1 cellular context compared by ENCODE assay signal in genomic region chr6:30617565-30618269, GRCh38.
A peak's percentile ranks its signal among the peaks of the same experiment; 100 is the strongest.
TF ChIP-seq lines count a peak whose summit lies in the region.

Gene MRPS18B (plus strand): TSS chr6:30617840. CDS start chr6:30617866, 26 bp downstream.

TF ChIP-seq in HepG2, 621 proteins besides CTCF, POLR2A, EP300 and RAD21 (continued from another document and continues in another):
- TF ChIP-seq IKZF5 (CRISPR knock-in tag; IDR thresholded peaks at IDR 0.05): no peak
- TF ChIP-seq GZF1 (CRISPR knock-in tag; IDR thresholded peaks at IDR 0.05): peak; percentile 62; the same call in 1 of the 2 replicates
- no peak for TF ChIP-seq AGO1 (IDR thresholded peaks at IDR 0.05; ENCODE audit: low read depth, low read length, poor library complexity, severe bottlenecking)
- TF ChIP-seq NR2F2 (IDR thresholded peaks at IDR 0.05; ENCODE audit: borderline replicate concordance, low read depth): peak; percentile 60; the same call in 1 of the 2 replicates
- no peak for TF ChIP-seq ZNF224 (CRISPR knock-in tag; IDR thresholded peaks at IDR 0.05)
- no peak for TF ChIP-seq RORA (CRISPR knock-in tag; IDR thresholded peaks at IDR 0.05)
- TF ChIP-seq ZNF292 (CRISPR knock-in tag; IDR thresholded peaks at IDR 0.05; ENCODE audit: borderline replicate concordance, low read depth): no peak
- TF ChIP-seq ZNF101 (CRISPR knock-in tag; IDR thresholded peaks at IDR 0.05; ENCODE audit: borderline replicate concordance, low read depth): no peak
- TF ChIP-seq BATF2 (CRISPR knock-in tag; IDR thresholded peaks at IDR 0.05): 0 out of 2 replicates have a peak, but pooled peaks have one; percentile 48
- 0 out of 2 replicates have a peak, but pooled peaks have one; percentile 18 for TF ChIP-seq ZNF160 (CRISPR knock-in tag; IDR thresholded peaks at IDR 0.05)
- peak; percentile 77 for TF ChIP-seq ZMAT3 (CRISPR knock-in tag; conservative IDR thresholded peaks at IDR 0.05)
- peak; percentile 83 for TF ChIP-seq JARID2 (CRISPR knock-in tag; IDR thresholded peaks at IDR 0.05; ENCODE audit: insufficient replicate concordance)
- no peak; the same call in 1 of the 2 replicates for TF ChIP-seq NKX3-1 (CRISPR knock-in tag; IDR thresholded peaks at IDR 0.05)
- TF ChIP-seq HDAC2 (CRISPR knock-in tag; IDR thresholded peaks at IDR 0.05): peak; percentile 26
- peak; percentile 96 for TF ChIP-seq GMEB1 (CRISPR knock-in tag; IDR thresholded peaks at IDR 0.05; ENCODE audit: borderline replicate concordance)
- TF ChIP-seq ZSCAN30 (CRISPR knock-in tag; IDR thresholded peaks at IDR 0.05): no peak
- TF ChIP-seq KMT2A (CRISPR knock-in tag; IDR thresholded peaks at IDR 0.05): peak; percentile 64; the same call in 1 of the 2 replicates
- TF ChIP-seq PCBP2 (optimal IDR thresholded peaks at IDR 0.05; ENCODE audit: low read depth, low read length, poor library complexity, severe bottlenecking): no peak
- peak; percentile 80; the same call in 1 of the 2 replicates for TF ChIP-seq MXD3 (CRISPR knock-in tag; IDR thresholded peaks at IDR 0.05)
- TF ChIP-seq TRAFD1 (CRISPR knock-in tag; IDR thresholded peaks at IDR 0.05; ENCODE audit: borderline replicate concordance): peak; percentile 94; the same call in 1 of the 2 replicates
- peak; percentile 80 for TF ChIP-seq SMAD1 (CRISPR knock-in tag; IDR thresholded peaks at IDR 0.05; ENCODE audit: borderline replicate concordance, low read depth)
- TF ChIP-seq SYNCRIP (IDR thresholded peaks at IDR 0.05; ENCODE audit: insufficient read depth, low read depth, low read length): no peak
- no peak for TF ChIP-seq TCF7L2 (IDR thresholded peaks at IDR 0.05; ENCODE audit: low read depth, low read length)
- TF ChIP-seq ZNF251 (CRISPR knock-in tag; IDR thresholded peaks at IDR 0.05): no peak
- TF ChIP-seq ARID2 (CRISPR knock-in tag; IDR thresholded peaks at IDR 0.05; ENCODE audit: borderline replicate concordance): no peak; the same call in 1 of the 2 replicates
- no peak for TF ChIP-seq SRF (IDR thresholded peaks at IDR 0.05; ENCODE audit: low read depth, low read length)
- no peak for TF ChIP-seq PHF21A (CRISPR knock-in tag; IDR thresholded peaks at IDR 0.05)
- TF ChIP-seq ZNF12 (CRISPR knock-in tag; IDR thresholded peaks at IDR 0.05): no peak
- TF ChIP-seq BORCS8-MEF2B (CRISPR knock-in tag; IDR thresholded peaks at IDR 0.05): peak; percentile 88; the same call in 1 of the 2 replicates
- TF ChIP-seq ZNF841 (CRISPR knock-in tag; IDR thresholded peaks at IDR 0.05; ENCODE audit: borderline replicate concordance): no peak
- peak; percentile 69 for TF ChIP-seq CEBPB (IDR thresholded peaks at IDR 0.05; ENCODE audit: borderline replicate concordance, low read depth, low read length)
- no peak for TF ChIP-seq ZNF646 (CRISPR knock-in tag; IDR thresholded peaks at IDR 0.05)
- 0 out of 2 replicates have a peak, but pooled peaks have one; percentile 19 for TF ChIP-seq ZNF607 (CRISPR knock-in tag; IDR thresholded peaks at IDR 0.05; ENCODE audit: borderline replicate concordance)
- TF ChIP-seq STAT6 (CRISPR knock-in tag; IDR thresholded peaks at IDR 0.05; ENCODE audit: borderline replicate concordance): peak; percentile 20; the same call in 1 of the 2 replicates
- peak; percentile 52; the same call in 1 of the 2 replicates for TF ChIP-seq MAF1 (CRISPR knock-in tag; IDR thresholded peaks at IDR 0.05; ENCODE audit: borderline replicate concordance)
- TF ChIP-seq ZSCAN25 (CRISPR knock-in tag; IDR thresholded peaks at IDR 0.05): no peak
- peak; percentile 88 for TF ChIP-seq GATAD1 (CRISPR knock-in tag; IDR thresholded peaks at IDR 0.05)
- 0 out of 2 replicates have a peak, but pooled peaks have one; percentile 52 for TF ChIP-seq ZNF547 (CRISPR knock-in tag; IDR thresholded peaks at IDR 0.05)
- 0 out of 2 replicates have a peak, but pooled peaks have one; percentile 15 for TF ChIP-seq ZNF784 (CRISPR knock-in tag; IDR thresholded peaks at IDR 0.05; ENCODE audit: borderline replicate concordance)
- TF ChIP-seq MTF2 (CRISPR knock-in tag; IDR thresholded peaks at IDR 0.05; ENCODE audit: borderline replicate concordance): no peak
- TF ChIP-seq RFXAP (CRISPR knock-in tag; IDR thresholded peaks at IDR 0.05; ENCODE audit: borderline replicate concordance): peak; percentile 67; the same call in 1 of the 2 replicates
- TF ChIP-seq TOPORS (CRISPR knock-in tag; IDR thresholded peaks at IDR 0.05): peak; percentile 62; the same call in 1 of the 2 replicates
- no peak for TF ChIP-seq SRSF9 (IDR thresholded peaks at IDR 0.05; ENCODE audit: borderline replicate concordance, insufficient read depth, low read depth, low read length, poor library complexity, severe bottlenecking)
- peak; percentile 62 for TF ChIP-seq ZFY (CRISPR knock-in tag; IDR thresholded peaks at IDR 0.05)
- peak; percentile 51 for TF ChIP-seq IRF2 (CRISPR knock-in tag; IDR thresholded peaks at IDR 0.05)
- no peak; the same call in 1 of the 2 replicates for TF ChIP-seq DNMT3B (CRISPR knock-in tag; conservative IDR thresholded peaks at IDR 0.05)
- TF ChIP-seq ZNF761 (CRISPR knock-in tag; conservative IDR thresholded peaks at IDR 0.05): 0 out of 2 replicates have a peak, but pooled peaks have one; percentile 19
- 0 out of 2 replicates have a peak, but pooled peaks have one; percentile 13 for TF ChIP-seq CAMTA2 (CRISPR knock-in tag; IDR thresholded peaks at IDR 0.05; ENCODE audit: borderline replicate concordance)
- TF ChIP-seq ZFP1 (CRISPR knock-in tag; IDR thresholded peaks at IDR 0.05): no peak
- peak; percentile 96; the same call in 1 of the 2 replicates for TF ChIP-seq MXD1 (CRISPR knock-in tag; IDR thresholded peaks at IDR 0.05)
